Comparison of ENCODE assay signal across 26 cellular contexts in the genomic region with DNA sequence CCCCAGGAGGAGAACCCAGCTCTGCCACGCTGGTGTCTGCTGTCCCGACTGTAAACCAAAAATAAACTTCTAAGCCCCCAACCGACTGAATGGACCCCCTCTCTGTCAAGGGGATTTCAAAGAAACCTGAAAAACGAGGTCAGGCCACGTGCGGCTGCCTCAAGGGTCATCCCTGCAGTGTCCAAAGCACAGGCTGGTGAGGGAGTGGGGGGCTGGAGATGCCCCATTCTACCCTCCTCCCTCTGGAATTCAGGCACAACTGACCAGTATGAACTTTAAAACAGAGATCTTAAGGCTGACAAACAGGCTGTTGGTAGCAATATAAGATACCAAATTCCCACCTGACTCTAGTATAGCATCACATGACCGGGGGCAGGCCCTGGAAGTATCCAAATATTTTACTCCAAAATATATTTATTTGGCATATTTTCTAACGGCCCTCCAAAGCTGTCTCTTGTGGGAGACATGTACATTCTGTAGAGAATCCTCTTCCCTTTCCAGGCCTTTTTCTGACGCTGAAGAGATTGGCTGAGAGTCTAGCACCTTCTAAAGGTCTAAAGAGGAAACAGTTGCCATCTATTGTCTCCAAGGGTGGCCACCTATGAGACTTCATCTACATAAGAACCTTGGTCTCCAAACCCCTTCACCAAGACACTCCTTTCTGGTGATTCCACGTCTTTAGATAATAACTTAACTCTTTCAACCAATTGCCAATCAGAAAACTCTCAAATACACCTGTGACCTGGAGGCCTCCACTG. TPM values are rescaled to one million over a fixed set of nuclear protein-coding genes. Genes with fewer than 3 reads are reported as not detected.
DNase-seq lines count a peak whose midpoint lies in the region; ATAC-seq and TF ChIP-seq lines count a peak whose summit lies in the region.
"Had no signal": no experiment of that assay in that cellular context is flagged by ENCODE, and none has a peak within 500 bp of the region (broad histone marks: within the 10 kb centered on the region; RNA-seq: fewer than 3 reads in every experiment).

No MANE protein-coding gene starts in this region.

- H3K9me3 ChIP-seq in HCT116 (ENCODE audit: control insufficient read depth in 1 of 2, insufficient read depth in 1 of 2, low read depth in 1 of 2, low read length in 2 of 2) (no peaks in the 10 kb centered on the region), hepatocyte (ENCODE audit: low read depth) (no peaks in the 10 kb centered on the region), mesenchymal stem cell (ENCODE audit: control insufficient read depth, low read length) (no peaks in the 10 kb centered on the region)
- H3K9me3 ChIP-seq: heart right ventricle, tibial nerve had no signal

- no peak overlapping the region for H3K14ac ChIP-seq in mesenchymal stem cell (ENCODE audit: low read length in 2 of 2)

- BruUV-seq in HCT116 (replicated peaks; lab: Mats Ljungman, UMichigan) = no TSS peak

- no peak overlapping the region for H2BK120ac ChIP-seq in mesenchymal stem cell (ENCODE audit: low read depth, low read length)

- H3K9me2 ChIP-seq in HCT116 (ENCODE audit: insufficient read depth) = no peaks in the 10 kb centered on the region
- no peaks in the 10 kb centered on the region for H3K9me2 ChIP-seq in hepatocyte (replicated peaks; ENCODE audit: insufficient read depth)

- no peak overlapping the region for H4K91ac ChIP-seq in mesenchymal stem cell (ENCODE audit: low read length)

- CTCF ChIA-PET in HCT116 (lab: Charles Lee) = no interaction called here

- intact Hi-C loops in HCT116 (cut with micrococcal nuclease) = no loop called here

- H2AK5ac ChIP-seq in mesenchymal stem cell (ENCODE audit: low read length, severe bottlenecking) = no peak overlapping the region

- H3K27ac ChIP-seq in HCT116 (ENCODE audit: low read depth, low read length) = no peak overlapping the region
- peak overlapping the region; percentile 63 for H3K27ac ChIP-seq in hepatocyte
- no peak overlapping the region for H3K27ac ChIP-seq in mesenchymal stem cell (ENCODE audit: low read length, poor library complexity, severe bottlenecking)
- H3K27ac ChIP-seq: heart right ventricle, tibial nerve, WERI-Rb-1 had no signal

- no peak for TF ChIP-seq POLR2A in HCT116 (IDR thresholded peaks at IDR 0.05; ENCODE audit: borderline replicate concordance, extremely low read depth, insufficient read depth, insufficient read length)

- no peaks in the 10 kb centered on the region for H3K79me2 ChIP-seq in HCT116 (ENCODE audit: insufficient read depth, low read length)
- no peaks in the 10 kb centered on the region for H3K79me2 ChIP-seq in hepatocyte

- WGBS in hepatocyte (ENCODE audit: low lambda C conversion rate, missing lambda C conversion rate) = 66% methylated on average over 10 of the region's 10 CpGs
- WGBS in mesenchymal stem cell = 70% methylated on average over 10 of the region's 10 CpGs

- H2BK5ac ChIP-seq in mesenchymal stem cell (ENCODE audit: low read depth, low read length, poor library complexity, severe bottlenecking) = no peak overlapping the region

- H3K36me3 ChIP-seq in HCT116 (ENCODE audit: control insufficient read depth in 1 of 2, insufficient read depth in 2 of 2, low read length in 2 of 2) (no peaks in the 10 kb centered on the region), hepatocyte (replicated peaks; ENCODE audit: insufficient read depth, low read depth) (no peaks in the 10 kb centered on the region), mesenchymal stem cell (ENCODE audit: control insufficient read depth in 1 of 2, insufficient read depth in 2 of 2, low read depth in 1 of 2, low read length in 2 of 2) (no peaks in the 10 kb centered on the region)
- H3K36me3 ChIP-seq: heart right ventricle, tibial nerve, WERI-Rb-1 had no signal

- H3K79me1 ChIP-seq in mesenchymal stem cell (replicated peaks; ENCODE audit: low read length, poor library complexity, severe bottlenecking) = no peaks in the 10 kb centered on the region

- H4K20me1 ChIP-seq in HCT116 (ENCODE audit: insufficient read depth) (no peaks in the 10 kb centered on the region), hepatocyte (ENCODE audit: insufficient read depth, poor library complexity, severe bottlenecking) (no peaks in the 10 kb centered on the region)

- H2AFZ ChIP-seq in HCT116 (ENCODE audit: low read depth, low read length, poor library complexity, severe bottlenecking) (no peak overlapping the region), hepatocyte (no peak overlapping the region), mesenchymal stem cell (ENCODE audit: low read depth, low read length) (no peak overlapping the region)

- ATAC-seq in HCT116 = no peak
- ATAC-seq: activated naive CD4-positive, alpha-beta T cell treated with anti-CD3 and anti-CD28 coated beads, Interleukin-2, amount 50 U/mL, for 72 hours; activated T-helper 17 cell treated with anti-CD3 and anti-CD28 coated beads, Interleukin-2, amount 50 U/mL, for 72 hours; left lobe of liver; natural killer cell treated with Interleukin-12 subunit alpha and Interleukin-12 subunit beta and Interleukin-15 and Interleukin-18, amount 100 ng/mL, for 72 hours; SK-N-SH treated with all-trans-retinoic acid at 6 μM for 48 hours had no signal

- H3K9ac ChIP-seq in HCT116 (ENCODE audit: low read length) (no peak overlapping the region), mesenchymal stem cell (ENCODE audit: low read length) (no peak overlapping the region)

- no peak overlapping the region for H4K8ac ChIP-seq in mesenchymal stem cell (ENCODE audit: low read length)

- TF ChIP-seq RAD21 in HCT116 (IDR thresholded peaks at IDR 0.05; ENCODE audit: low read depth) = peak; percentile 34; the same call in 1 of the 2 replicates

- no peak overlapping the region for H3K23ac ChIP-seq in mesenchymal stem cell (ENCODE audit: low read length in 2 of 2)

- H3K27me3 ChIP-seq in HCT116 (ENCODE audit: insufficient read depth, low read length) = no peaks in the 10 kb centered on the region
- no peaks in the 10 kb centered on the region for H3K27me3 ChIP-seq in hepatocyte
- H3K27me3 ChIP-seq in mesenchymal stem cell (ENCODE audit: control insufficient read depth in 1 of 2, insufficient read depth in 1 of 2, low read length in 2 of 2) = peaks cover 20 to 63% of the 10 kb centered on the region in 2 experiments

- H3K4ac ChIP-seq in mesenchymal stem cell (ENCODE audit: low read depth in 1 of 2, low read length in 2 of 2) = no peak overlapping the region

- H3K4me2 ChIP-seq in HCT116 (ENCODE audit: low read length) (no peak overlapping the region), hepatocyte (no peak overlapping the region), mesenchymal stem cell (ENCODE audit: low read length, poor library complexity, severe bottlenecking) (no peak overlapping the region)

- DNase-seq in D341Med (ENCODE audit: low spot score) (peak; percentile 8), HCT116 (ENCODE audit: low read depth, low spot score) (no peak), hepatocyte (ENCODE audit: low spot score) (no peak), DMS53 (lab: John Stamatoyannopoulos, UW) (no peak), mesenchymal stem cell (no peak), NCI-H146 (lab: John Stamatoyannopoulos, UW) (no peak)
- peak; percentile 32 for DNase-seq in activated CD8-positive, alpha-beta memory T cell treated with anti-CD3 and anti-CD28 coated beads, Interleukin-2, amount 50 U/mL, for 48 hours
- no peak for DNase-seq in stimulated activated CD4-positive, alpha-beta T cell treated with anti-CD3 and anti-CD28 coated beads, Interleukin-2, amount 100 ng/mL, for 24 hours
- DNase-seq: activated CD4-positive, alpha-beta T cell treated with anti-CD3 and anti-CD28 coated beads, Interleukin-2, amount 50 U/mL, for 1 hour; anterior cingulate cortex; CD4-positive, CD25-positive, alpha-beta regulatory T cell; DMS 273 treated with DMSO at 0.1 percent for 48 hours; heart right ventricle; NCI-H1417 treated with DMSO at 0.1 percent for 48 hours; NCI-H2107; NCI-H524 treated with DMSO at 0.1 percent for 48 hours; stimulated activated CD4-positive, alpha-beta T cell treated with anti-CD3 and anti-CD28 coated beads, Interleukin-12 subunit alpha, Interleukin-12 subunit beta, amount 100 ng/mL, for 4 hours; stimulated activated naive CD8-positive, alpha-beta T cell treated with anti-CD3 and anti-CD28 coated beads, Interleukin-15, amount 100 ng/mL, for 72 hours; T-helper 2 cell had no signal

- no peak overlapping the region for H2BK15ac ChIP-seq in mesenchymal stem cell (ENCODE audit: low read depth, poor library complexity, severe bottlenecking)

- RAD21 ChIA-PET in HCT116 (lab: Charles Lee; ENCODE audit: low non-redundant PET in 1 of 2, low total read pairs in 2 of 2, uncharacterized antibody in 2 of 2, unreplicated experiment in 2 of 2) = no interaction called here

- POLR2A ChIA-PET in HCT116 (lab: Charles Lee) = no interaction called here

- H3K4me3 ChIP-seq in HCT116 (replicated peaks in 1 of 2; ENCODE audit: low read depth in 1 of 2, low read length in 2 of 2) (no peak overlapping the region), hepatocyte (no peak overlapping the region), mesenchymal stem cell (ENCODE audit: insufficient read depth in 1 of 2, low read depth in 1 of 2, low read length in 2 of 2) (no peak overlapping the region)
- H3K4me3 ChIP-seq: heart right ventricle, tibial nerve had no signal

- no peak for TF ChIP-seq CTCF in HCT116 (IDR thresholded peaks at IDR 0.05 in 2 of 3, conservative IDR thresholded peaks at IDR 0.05 in 1 of 3; ENCODE audit: borderline replicate concordance in 1 of 3, insufficient read depth in 1 of 3, low read depth in 2 of 3, low read length in 2 of 3)
- peak; percentile 17 for TF ChIP-seq CTCF in hepatocyte (IDR thresholded peaks at IDR 0.05; ENCODE audit: poor library complexity)

- H3K18ac ChIP-seq in mesenchymal stem cell (ENCODE audit: low read depth in 1 of 2, low read length in 2 of 2) = no peak overlapping the region

- H3K4me1 ChIP-seq in HCT116 (ENCODE audit: control insufficient read depth in 1 of 2, insufficient read depth in 2 of 2, low read length in 2 of 2) = peaks cover 0 to 5% of the 10 kb centered on the region in 2 experiments; a peak in 1 of 4 replicates
- H3K4me1 ChIP-seq in hepatocyte (ENCODE audit: insufficient read depth) = peaks cover 6% of the 10 kb centered on the region
- H3K4me1 ChIP-seq in mesenchymal stem cell (ENCODE audit: control insufficient read depth, insufficient read depth, low read depth, low read length) = peaks cover 7% of the 10 kb centered on the region

- no peak overlapping the region for H2BK12ac ChIP-seq in mesenchymal stem cell (ENCODE audit: low read length in 2 of 2)

TF ChIP-seq in HCT116, 20 proteins besides CTCF, POLR2A, EP300 and RAD21 (continues in another document):
- TF ChIP-seq EZH2phosphoT487 (IDR thresholded peaks at IDR 0.05; ENCODE audit: borderline replicate concordance) = no peak
- TF ChIP-seq CBX3 (IDR thresholded peaks at IDR 0.05; ENCODE audit: low read depth) = no peak
- no peak for TF ChIP-seq SP1 (IDR thresholded peaks at IDR 0.05; ENCODE audit: low read depth)
- TF ChIP-seq ZFX (IDR thresholded peaks at IDR 0.05) = no peak
- no peak for TF ChIP-seq TCF7L2 (IDR thresholded peaks at IDR 0.05; ENCODE audit: borderline replicate concordance, extremely low read depth, insufficient read depth, insufficient read length)
- no peak for TF ChIP-seq SRF (IDR thresholded peaks at IDR 0.05; ENCODE audit: low read depth)

RNA-seq across cellular contexts. Expression of gene CTDP1, which starts 40.4 kb away (rescaled TPM):
- total RNA-seq in HCT116 (2021; ENCODE audit: unreplicated experiment) (24.9 TPM), hepatocyte (13.8 and 20.4 TPM in 2 replicates)
- polyA plus RNA-seq in HCT116 (2012) = 14.8 and 17.3 TPM in 2 replicates
- polyA plus RNA-seq in hepatocyte = 20.4 and 20.6 TPM in 2 replicates
- polyA plus RNA-seq in mesenchymal stem cell (2013, experiment 1 of 2) = 11.1 TPM
- polyA plus RNA-seq in mesenchymal stem cell (2013, experiment 2 of 2) = 11.3 TPM

Comparison
In these comparisons a context has a peak if more than half of its experiments do, and no peak if none do; other contexts are left out.
1. DNase-seq: peak in D341Med (single experiment) and activated CD8-positive, alpha-beta memory T cell treated with anti-CD3 and anti-CD28 coated beads, Interleukin-2, amount 50 U/mL, for 48 hours (single experiment); none in HCT116 (single experiment), hepatocyte (single experiment), DMS53 (single experiment), stimulated activated CD4-positive, alpha-beta T cell treated with anti-CD3 and anti-CD28 coated beads, Interleukin-2, amount 100 ng/mL, for 24 hours (0 of 2), mesenchymal stem cell (single experiment) and NCI-H146 (single experiment).